ENCODE assay signal across 8 cellular contexts in the genomic region with DNA sequence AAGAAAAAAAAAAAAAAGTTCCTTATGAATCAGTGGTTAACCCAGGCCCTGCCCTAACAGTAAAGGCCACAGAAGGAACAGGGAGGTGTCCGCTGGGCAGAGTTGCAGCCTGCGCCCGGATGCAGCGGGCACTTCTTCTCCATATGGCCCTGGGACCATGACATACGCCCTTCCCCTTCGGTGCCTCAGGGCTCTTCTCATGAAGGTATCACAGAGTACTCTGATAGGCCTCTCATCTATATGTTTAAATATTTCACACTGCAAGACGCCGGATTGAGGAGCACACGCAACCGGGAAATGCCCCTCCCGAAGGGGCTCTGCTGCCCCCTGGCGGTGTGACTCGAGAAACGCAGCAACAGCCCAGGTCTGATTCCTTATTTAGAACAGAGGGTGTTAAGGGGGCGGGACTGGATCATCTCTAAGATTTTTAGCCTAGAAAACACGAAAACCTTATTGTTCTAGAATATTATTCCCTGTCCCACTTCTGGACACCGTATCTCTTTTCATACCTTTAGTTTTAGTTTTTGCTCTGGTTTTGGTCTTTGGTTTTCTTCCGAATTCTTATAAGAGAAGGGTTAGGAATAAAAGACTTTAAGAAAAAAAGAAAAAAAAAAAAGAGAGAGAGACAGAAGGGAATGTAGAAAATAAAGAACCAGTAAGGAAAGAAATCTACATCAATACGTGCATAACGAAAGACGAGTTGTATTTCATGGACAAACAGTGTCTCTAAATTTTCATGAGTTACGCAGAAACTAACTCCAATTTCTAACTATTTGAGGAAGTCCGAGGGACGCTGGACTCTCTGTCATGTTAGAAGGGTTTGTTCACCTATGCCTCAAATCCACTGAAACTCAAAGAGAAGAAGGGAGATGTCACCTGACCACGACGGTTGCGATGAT. TPM values are rescaled to one million over a fixed set of nuclear protein-coding genes. Genes with fewer than 3 reads are reported as not detected.
A peak's percentile ranks its signal among the peaks of the same experiment; 100 is the strongest.
DNase-seq lines count a peak whose midpoint lies in the region; ATAC-seq and TF ChIP-seq lines count a peak whose summit lies in the region.

No MANE protein-coding gene starts in this region.

- no TSS peak for BruUV-seq in IMR-90 (replicated peaks; lab: Mats Ljungman, UMichigan)
- no TSS peak for BruUV-seq in PC-9 (replicated peaks; lab: Mats Ljungman, UMichigan)

- H3K9me3 Mint-ChIP-seq in CD8-positive, alpha-beta memory T cell: no peaks in the 10 kb centered on the region
- no peaks in the 10 kb centered on the region for H3K9me3 Mint-ChIP-seq in naive B cell
- no peaks in the 10 kb centered on the region for H3K9me3 Mint-ChIP-seq in stimulated activated effector memory CD8-positive, alpha-beta T cell treated with anti-CD3 and anti-CD28 coated beads, Interleukin-12 subunit alpha, Interleukin-12 subunit beta, amount 100 ng/mL, for 72 hours

- peaks cover 6% of the 10 kb centered on the region for H3K36me3 ChIP-seq in CD8-positive, alpha-beta memory T cell (ENCODE audit: insufficient read depth, low read length)
- H3K36me3 ChIP-seq in IMR-90 (ENCODE audit: control insufficient read depth, insufficient read depth, low read length): peaks cover 21% of the 10 kb centered on the region
- peaks cover 25% of the 10 kb centered on the region; the same call in 1 of the 2 replicates for H3K36me3 ChIP-seq in PC-9 (ENCODE audit: low read depth)
- H3K36me3 ChIP-seq in esophagus (ENCODE audit: control insufficient read depth in 2 of 2, insufficient read depth in 2 of 2, low read length in 1 of 2): peaks cover 5% of the 10 kb centered on the region in 2 donors

- peak overlapping the region in 6 of 8 donors; percentile 21 to 93 (median 72) for H3K27ac Mint-ChIP-seq in CD8-positive, alpha-beta memory T cell
- H3K27ac Mint-ChIP-seq in naive B cell: peak overlapping the region; percentile 57 to 95 (median 89)
- no peak overlapping the region for H3K27ac Mint-ChIP-seq in stimulated activated effector memory CD8-positive, alpha-beta T cell treated with anti-CD3 and anti-CD28 coated beads, Interleukin-12 subunit alpha, Interleukin-12 subunit beta, amount 100 ng/mL, for 72 hours

- TF ChIP-seq POLR2A in IMR-90 (IDR thresholded peaks at IDR 0.05; ENCODE audit: low read depth, low read length): no peak

- H3K27me3 ChIP-seq in CD8-positive, alpha-beta memory T cell (ENCODE audit: insufficient read depth, low read length, poor library complexity, severe bottlenecking): no peaks in the 10 kb centered on the region
- H3K27me3 ChIP-seq in IMR-90 (ENCODE audit: control insufficient read depth, insufficient read depth, low read length) (no peaks in the 10 kb centered on the region), PC-9 (ENCODE audit: insufficient read depth, low read depth) (no peaks in the 10 kb centered on the region), esophagus (ENCODE audit: control insufficient read depth in 1 of 2, insufficient read depth in 2 of 2, low read length in 2 of 2) (no peaks in the 10 kb centered on the region)

- H3K18ac ChIP-seq in IMR-90 (ENCODE audit: low read depth, low read length): no peak overlapping the region

- H2BK120ac ChIP-seq in IMR-90 (ENCODE audit: low read depth, low read length): no peak overlapping the region

- CTCF ChIA-PET in CD8-positive, alpha-beta memory T cell (lab: Charles Lee): interaction anchor here (0.6 to 2.4 kb wide), 6 partner anchors 9 to 439 kb away, joined by 3 to 6 read pairs (median 4); a partner anchor contains a TSS
- CTCF ChIA-PET in IMR-90 (lab: Yijun Ruan, JAX): no interaction called here
- CTCF ChIA-PET in PC-9 (lab: Charles Lee): interaction anchor here (0.7 kb wide), 1 partner anchor 438 kb away, joined by 4 read pairs; no protein-coding TSS in a partner anchor

- peak overlapping the region in 5 of 7 donors; percentile 45 to 68 (median 62) for H3K4me3 Mint-ChIP-seq in CD8-positive, alpha-beta memory T cell
- peak overlapping the region; percentile 76 to 93 (median 83) for H3K4me3 Mint-ChIP-seq in naive B cell
- H3K4me3 Mint-ChIP-seq in stimulated activated effector memory CD8-positive, alpha-beta T cell treated with anti-CD3 and anti-CD28 coated beads, Interleukin-12 subunit alpha, Interleukin-12 subunit beta, amount 100 ng/mL, for 72 hours: peak overlapping the region; percentile 17

- dilution Hi-C loops in IMR-90 (cut with HindIII; ENCODE audit: low sequenced_read_pairs, unreplicated experiment): no loop called here

- in situ Hi-C loops in IMR-90 (cut with MboI; ENCODE audit: low sequenced_read_pairs): no loop called here

- H3K4me3 ChIP-seq in CD8-positive, alpha-beta memory T cell (ENCODE audit: low read length): peak overlapping the region; percentile 40
- H3K4me3 ChIP-seq in IMR-90 (ENCODE audit: insufficient read depth, low read depth, low read length) (no peak overlapping the region), PC-9 (no peak overlapping the region), esophagus (ENCODE audit: low read depth in 1 of 2, low read length in 2 of 2) (peak overlapping the region in 1 of 2 donors; percentile 12)

- H3K9me3 ChIP-seq in CD8-positive, alpha-beta memory T cell (ENCODE audit: low read length): no peaks in the 10 kb centered on the region
- H3K9me3 ChIP-seq in IMR-90 (ENCODE audit: control insufficient read depth, insufficient read depth, low read length) (no peaks in the 10 kb centered on the region), PC-9 (ENCODE audit: insufficient read depth, low read depth) (no peaks in the 10 kb centered on the region), esophagus (ENCODE audit: control insufficient read depth in 2 of 2, insufficient read depth in 1 of 2, low read depth in 1 of 2, low read length in 1 of 2) (no peaks in the 10 kb centered on the region)

- H4K20me1 ChIP-seq in IMR-90 (ENCODE audit: insufficient read depth, low read length) (peaks cover 16% of the 10 kb centered on the region; the same call in 1 of the 2 replicates), PC-9 (ENCODE audit: insufficient read depth) (peaks cover 12% of the 10 kb centered on the region)

- peak overlapping the region; percentile 36 for H2BK5ac ChIP-seq in IMR-90 (ENCODE audit: low read depth, low read length, poor library complexity, severe bottlenecking)

- H3K9ac ChIP-seq in IMR-90 (ENCODE audit: low read depth, low read length): no peak overlapping the region

- H4K91ac ChIP-seq in IMR-90 (ENCODE audit: insufficient read depth, low read depth, low read length): no peak overlapping the region

- TF ChIP-seq CTCF in GM20000 (IDR thresholded peaks at IDR 0.05; ENCODE audit: extremely low read depth, missing control alignments): peak; percentile 86
- peak; percentile 96 for TF ChIP-seq CTCF in IMR-90 (conservative IDR thresholded peaks at IDR 0.05; ENCODE audit: low read depth, low read length)
- peak; percentile 97 for TF ChIP-seq CTCF in PC-9 (conservative IDR thresholded peaks at IDR 0.05)

- 70% methylated on average over 10 of the region's 27 CpGs; no CpG with 5 or more reads in 1 of the 2 experiments for WGBS in IMR-90 (ENCODE audit: extremely low coverage in 2 of 2, insufficient read length in 1 of 2), 2 experiments
- 42 to 43% methylated on average over 27 of the region's 27 CpGs for WGBS in esophagus, 2 donors

- H4K8ac ChIP-seq in IMR-90 (ENCODE audit: low read depth in 2 of 2, low read length in 2 of 2): peak overlapping the region in 1 of 2 experiments; percentile 77; a peak in 1 of 4 replicates

- H2BK15ac ChIP-seq in IMR-90 (ENCODE audit: low read depth, low read length): no peak overlapping the region

- H3K9me2 ChIP-seq in PC-9 (ENCODE audit: insufficient read depth): no peaks in the 10 kb centered on the region

- H3K79me2 ChIP-seq in PC-9 (ENCODE audit: low read depth): peaks cover 61% of the 10 kb centered on the region

- H3K4me1 Mint-ChIP-seq in CD8-positive, alpha-beta memory T cell: peaks cover 30 to 43% (median 34%) of the 10 kb centered on the region in 3 donors
- H3K4me1 Mint-ChIP-seq in naive B cell: peaks cover 31 to 53% (median 37%) of the 10 kb centered on the region in 3 donors
- H3K4me1 Mint-ChIP-seq in stimulated activated effector memory CD8-positive, alpha-beta T cell treated with anti-CD3 and anti-CD28 coated beads, Interleukin-12 subunit alpha, Interleukin-12 subunit beta, amount 100 ng/mL, for 72 hours: peaks cover 15% of the 10 kb centered on the region

- peak overlapping the region; percentile 60 for H2AK9ac ChIP-seq in IMR-90 (replicated peaks; ENCODE audit: low read depth, low read length, poor library complexity)

- H4K5ac ChIP-seq in IMR-90 (ENCODE audit: low read depth, low read length): no peak overlapping the region; the same call in 1 of the 2 replicates

- H3K4me1 ChIP-seq in CD8-positive, alpha-beta memory T cell (ENCODE audit: insufficient read depth, low read length): peaks cover 30% of the 10 kb centered on the region
- H3K4me1 ChIP-seq in IMR-90 (ENCODE audit: control insufficient read depth, insufficient read depth, low read length): peaks cover 6% of the 10 kb centered on the region; the same call in 1 of the 2 replicates
- H3K4me1 ChIP-seq in PC-9 (replicated peaks; ENCODE audit: insufficient read depth): peaks cover 12% of the 10 kb centered on the region
- H3K4me1 ChIP-seq in esophagus (ENCODE audit: control insufficient read depth in 2 of 2, insufficient read depth in 2 of 2, low read length in 1 of 2): peaks cover 0 to 2% of the 10 kb centered on the region in 2 donors

- H3K79me1 ChIP-seq in IMR-90 (ENCODE audit: low read depth in 1 of 2, low read length in 2 of 2): peaks cover 38 to 79% of the 10 kb centered on the region in 2 experiments

- H3K4me2 ChIP-seq in IMR-90 (ENCODE audit: low read depth, low read length) (no peak overlapping the region; the same call in 1 of the 2 replicates), PC-9 (no peak overlapping the region)

- no peak overlapping the region for H2BK20ac ChIP-seq in IMR-90 (ENCODE audit: low read depth, low read length)

- no peak overlapping the region for H3K23ac ChIP-seq in IMR-90 (ENCODE audit: low read depth, low read length)

- peaks cover 5% of the 10 kb centered on the region for H3K9me1 ChIP-seq in IMR-90 (ENCODE audit: insufficient read depth, low read length)

- peaks cover 20% of the 10 kb centered on the region; the same call in 1 of the 2 replicates for H3F3A ChIP-seq in PC-9 (ENCODE audit: insufficient read depth, low read depth)

- intact Hi-C loops in IMR-90 (cut with micrococcal nuclease): loop anchor here (5.0 to 10.0 kb wide), 2 partner anchors 281 to 438 kb away; no protein-coding TSS in a partner anchor
- intact Hi-C loops in PC-9 (cut with micrococcal nuclease; ENCODE audit: unreplicated experiment): loop anchor here (5.0 kb wide), 2 partner anchors 428 to 578 kb away; a partner anchor contains a TSS

- POLR2A ChIA-PET in CD8-positive, alpha-beta memory T cell (lab: Charles Lee): no interaction called here
- POLR2A ChIA-PET in IMR-90 (lab: Charles Lee; ENCODE audit: unreplicated experiment): no interaction called here
- POLR2A ChIA-PET in PC-9 (lab: Charles Lee; ENCODE audit: unreplicated experiment): interaction anchor here (0.5 kb wide), 2 partner anchors 19 to 405 kb away, joined by 3 read pairs; no protein-coding TSS in a partner anchor

- H3K27ac ChIP-seq in CD8-positive, alpha-beta memory T cell (ENCODE audit: low read depth, low read length): no peak overlapping the region
- peak overlapping the region; percentile 65 for H3K27ac ChIP-seq in IMR-90 (ENCODE audit: insufficient read depth, low read length)
- no peak overlapping the region for H3K27ac ChIP-seq in PC-9
- H3K27ac ChIP-seq in esophagus (ENCODE audit: low read depth in 2 of 2, low read length in 1 of 2): peak overlapping the region; percentile 36 to 47

- no peak overlapping the region for H3K56ac ChIP-seq in IMR-90 (ENCODE audit: extremely low read depth, insufficient read depth, low read length)

- H2AFZ ChIP-seq in IMR-90 (replicated peaks; ENCODE audit: low read length, poor library complexity): peak overlapping the region; percentile 84
- no peak overlapping the region for H2AFZ ChIP-seq in PC-9

- peak; percentile 80 to 89 (median 82) for DNase-seq in CD8-positive, alpha-beta memory T cell
- DNase-seq in GM20000 (ENCODE audit: low spot score) (peak; percentile 91), IMR-90 (peak; percentile 78), PC-9 (peak; percentile 73 to 84), naive B cell (peak; percentile 84)
- DNase-seq in activated T-cell treated with anti-CD3 and anti-CD28 coated beads, Interleukin-2, amount 50 U/mL, for 1 hour: peak; percentile 91
- peak; percentile 90 to 93 for DNase-seq in stimulated activated effector memory CD8-positive, alpha-beta T cell treated with anti-CD3 and anti-CD28 coated beads, Interleukin-12 subunit alpha, Interleukin-12 subunit beta, amount 100 ng/mL, for 72 hours (ENCODE audit: low spot score in 2 of 2)

- ATAC-seq in IMR-90 (ENCODE audit: low read depth) (peak; percentile 95), naive B cell (ENCODE audit: low read depth in 2 of 2) (peak; percentile 91 to 92)
- ATAC-seq in stimulated activated effector memory CD8-positive, alpha-beta T cell treated with anti-CD3 and anti-CD28 coated beads, Interleukin-12 subunit alpha, Interleukin-12 subunit beta, amount 100 ng/mL, for 72 hours: peak; percentile 93

- peak overlapping the region; percentile 58; the same call in 1 of the 2 replicates for H3K4ac ChIP-seq in IMR-90 (ENCODE audit: low read depth, low read length)

- no peak overlapping the region for H3K14ac ChIP-seq in IMR-90 (replicated peaks; ENCODE audit: low read depth, low read length)

- peak; percentile 72 for TF ChIP-seq RAD21 in IMR-90 (IDR thresholded peaks at IDR 0.05; ENCODE audit: low read length)

- H3K36me3 Mint-ChIP-seq in CD8-positive, alpha-beta memory T cell: peaks cover 0 to 34% (median 6%) of the 10 kb centered on the region in 3 donors
- no peaks in the 10 kb centered on the region for H3K36me3 Mint-ChIP-seq in naive B cell
- peaks cover 54% of the 10 kb centered on the region for H3K36me3 Mint-ChIP-seq in stimulated activated effector memory CD8-positive, alpha-beta T cell treated with anti-CD3 and anti-CD28 coated beads, Interleukin-12 subunit alpha, Interleukin-12 subunit beta, amount 100 ng/mL, for 72 hours

- H2AK5ac ChIP-seq in IMR-90 (ENCODE audit: low read depth, low read length): peak overlapping the region; percentile 81; the same call in 1 of the 2 replicates

- no peaks in the 10 kb centered on the region for H3K27me3 Mint-ChIP-seq in CD8-positive, alpha-beta memory T cell
- no peaks in the 10 kb centered on the region for H3K27me3 Mint-ChIP-seq in naive B cell

RNA-seq across cellular contexts. Expression of a gene that starts 12.0 kb away (rescaled TPM):
- total RNA-seq in CD8-positive, alpha-beta memory T cell: 10 to 100 TPM; 16.1 to 16.4 TPM
- 9.7 TPM for polyA plus RNA-seq in CD8-positive, alpha-beta memory T cell
- total RNA-seq in IMR-90 (2012; rRNA removed) (33.5 and 35.3 TPM in 2 replicates), PC-9 (2021) (46.7 and 56.4 TPM in 2 replicates)
- polyA plus RNA-seq in IMR-90 (2012; rRNA removed) (23.4 and 24.5 TPM in 2 replicates), esophagus (1 to 10 TPM; 8.4 to 9.2 TPM), naive B cell (ENCODE audit: low read depth in 6 of 6) (10 to 100 TPM in 1 of 6 donors, 1 to 10 TPM in 5; 6.4 to 19.3 (median 7.2) TPM)
- polyA plus RNA-seq in IMR-90 (2012; cell fraction: cytosol; rRNA removed): 21.9 and 41.7 TPM in 2 replicates
- 92.9 and 94.9 TPM in 2 replicates for polyA plus RNA-seq in IMR-90 (2012; cell fraction: nucleus; rRNA removed; ENCODE audit: low replicate concordance)

RNA-seq across cellular contexts. Expression of a gene that starts 48.2 kb away (rescaled TPM):
- 10 to 100 TPM; 67.7 to 68.9 TPM for total RNA-seq in CD8-positive, alpha-beta memory T cell
- polyA plus RNA-seq in CD8-positive, alpha-beta memory T cell: 51.3 TPM
- total RNA-seq in IMR-90 (2012; rRNA removed) (162 and 259 TPM in 2 replicates), PC-9 (2021) (134 and 217 TPM in 2 replicates)
- polyA plus RNA-seq in IMR-90 (2012; rRNA removed) (226 and 237 TPM in 2 replicates), esophagus (10 to 100 TPM; 42.1 to 52.2 TPM), naive B cell (ENCODE audit: low read depth in 6 of 6) (10 to 100 TPM; 33.8 to 64.8 (median 53.3) TPM)
- polyA plus RNA-seq in IMR-90 (2012; cell fraction: cytosol; rRNA removed): 118 and 149 TPM in 2 replicates
- 74.5 and 135 TPM in 2 replicates for polyA plus RNA-seq in IMR-90 (2012; cell fraction: nucleus; rRNA removed; ENCODE audit: low replicate concordance)

Comparison
In these comparisons a context has a peak if more than half of its experiments do, and no peak if none do; other contexts are left out.
1. H3K27ac ChIP-seq: peak in IMR-90 (single experiment) and esophagus (2 of 2); none in CD8-positive, alpha-beta memory T cell (single experiment) and PC-9 (single experiment).
2. H3K4me3 Mint-ChIP-seq: peak in every context shown above with its lines; median percentile 83 in naive B cell; 62 in CD8-positive, alpha-beta memory T cell; 17 in stimulated activated effector memory CD8-positive, alpha-beta T cell treated with anti-CD3 and anti-CD28 coated beads, Interleukin-12 subunit alpha, Interleukin-12 subunit beta, amount 100 ng/mL, for 72 hours.
3. Peak in every context shown above with its lines, with median percentiles within 50 percentile points of each other: DNase-seq, CTCF ChIP-seq and ATAC-seq.